11 cellular contexts compared by ENCODE assay signal in the genomic region with DNA sequence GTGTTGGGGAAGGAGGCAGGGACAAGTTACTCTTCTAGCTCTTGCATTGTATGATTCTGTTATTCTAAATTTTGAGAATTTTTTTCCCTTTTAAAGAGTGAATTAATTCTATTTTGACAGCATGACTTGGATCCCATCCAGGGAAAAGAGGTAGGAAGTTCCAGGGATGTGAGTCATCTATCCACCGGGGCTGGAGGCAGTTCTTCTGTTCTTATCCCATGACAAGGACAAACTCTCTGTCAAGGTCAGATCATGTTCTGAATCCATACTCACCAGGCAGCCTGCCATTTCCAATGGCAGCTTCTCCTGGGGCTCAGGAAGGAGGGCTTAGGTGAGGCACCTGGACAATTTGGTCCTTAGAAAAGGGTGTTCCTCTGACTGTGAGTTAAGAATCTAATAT.
DNase-seq lines count a peak whose midpoint lies in the region; FAIRE-seq and TF ChIP-seq lines count a peak whose summit lies in the region.
"Had no signal": no experiment of that assay in that cellular context is flagged by ENCODE, and none has a peak within 500 bp of the region (broad histone marks: within the 10 kb centered on the region; RNA-seq: fewer than 3 reads in every experiment).

No MANE protein-coding gene starts in this region.

- H3K4me1 ChIP-seq in A673 (ENCODE audit: insufficient read depth, low read length, poor library complexity, severe bottlenecking) = peaks cover 7% of the 10 kb centered on the region

- CTCF ChIA-PET in A673 (lab: Charles Lee) = no interaction called here

- no peak for FAIRE-seq in bronchial epithelial cell (lab: Jason Lieb, UNC)

- no peak for TF ChIP-seq CTCF in A673 (conservative IDR thresholded peaks at IDR 0.05; ENCODE audit: low read depth, low read length)
- TF ChIP-seq CTCF in bronchial epithelial cell (IDR thresholded peaks at IDR 0.05; ENCODE audit: insufficient read depth, low read length, severe bottlenecking) = no peak

- DNase-seq in A673 (ENCODE audit: low spot score) (peak; percentile 40), HuH-7.5 (ENCODE audit: low spot score) (peak; percentile 13), bronchial epithelial cell (ENCODE audit: low read depth) (peak; percentile 60), kidney tubule cell (ENCODE audit: low spot score) (peak; percentile 76), NCI-H1417 (lab: John Stamatoyannopoulos, UW) (no peak), SK-N-DZ (ENCODE audit: low spot score) (no peak), OCI-M2 (lab: John Stamatoyannopoulos, UW; ENCODE audit: unreplicated experiment) (no peak)
- no peak for DNase-seq in activated CD8-positive, alpha-beta memory T cell treated with anti-CD3 and anti-CD28 coated beads, Interleukin-2, amount 50 U/mL, for 4 hours
- DNase-seq: activated CD4-positive, alpha-beta T cell treated with anti-CD3 and anti-CD28 coated beads, Interleukin-2, amount 50 U/mL, for 4 hours; amniotic stem cell had no signal

- H3K4me3 ChIP-seq in A673 (ENCODE audit: low read depth, low read length, poor library complexity, severe bottlenecking) = no peak overlapping the region
- no peak overlapping the region for H3K4me3 ChIP-seq in bronchial epithelial cell (ENCODE audit: low read depth, low read length)
- H3K4me3 ChIP-seq: SJSA1 had no signal

- no TSS peak for BruUV-seq in A673 (replicated peaks; lab: Mats Ljungman, UMichigan)

- H3K27ac ChIP-seq in A673 (ENCODE audit: low read depth, low read length, poor library complexity, severe bottlenecking) = no peak overlapping the region
- H3K27ac ChIP-seq: SJSA1 had no signal

- H3K9me3 ChIP-seq in A673 (ENCODE audit: low read depth, low read length, poor library complexity, severe bottlenecking) = no peaks in the 10 kb centered on the region
- H3K9me3 ChIP-seq: SJSA1 had no signal

- POLR2A ChIA-PET in A673 (lab: Charles Lee; ENCODE audit: low non-redundant PET) = no interaction called here

- intact Hi-C loops in A673 (cut with micrococcal nuclease; ENCODE audit: unreplicated experiment) = no loop called here

- no peaks in the 10 kb centered on the region for H3K27me3 ChIP-seq in A673 (replicated peaks; ENCODE audit: insufficient read depth, low read depth, low read length, poor library complexity)
- no peaks in the 10 kb centered on the region for H3K27me3 ChIP-seq in bronchial epithelial cell (ENCODE audit: control insufficient read depth, insufficient read depth, low read length)
- H3K27me3 ChIP-seq: SJSA1 had no signal

- H3K36me3 ChIP-seq in A673 (ENCODE audit: insufficient read depth, low read length, poor library complexity, severe bottlenecking) (no peaks in the 10 kb centered on the region), bronchial epithelial cell (ENCODE audit: control insufficient read depth, insufficient read depth, low read length) (no peaks in the 10 kb centered on the region)
- H3K36me3 ChIP-seq: SJSA1 had no signal

Comparison
In these comparisons a context has a peak if more than half of its experiments do, and no peak if none do; other contexts are left out.
1. DNase-seq: peak in A673 (single experiment), HuH-7.5 (single experiment), bronchial epithelial cell (single experiment) and kidney tubule cell (single experiment); none in activated CD8-positive, alpha-beta memory T cell treated with anti-CD3 and anti-CD28 coated beads, Interleukin-2, amount 50 U/mL, for 4 hours (single experiment), NCI-H1417 (0 of 3), SK-N-DZ (single experiment) and OCI-M2 (single experiment).